8 cellular contexts compared by ENCODE assay signal in the genomic region with DNA sequence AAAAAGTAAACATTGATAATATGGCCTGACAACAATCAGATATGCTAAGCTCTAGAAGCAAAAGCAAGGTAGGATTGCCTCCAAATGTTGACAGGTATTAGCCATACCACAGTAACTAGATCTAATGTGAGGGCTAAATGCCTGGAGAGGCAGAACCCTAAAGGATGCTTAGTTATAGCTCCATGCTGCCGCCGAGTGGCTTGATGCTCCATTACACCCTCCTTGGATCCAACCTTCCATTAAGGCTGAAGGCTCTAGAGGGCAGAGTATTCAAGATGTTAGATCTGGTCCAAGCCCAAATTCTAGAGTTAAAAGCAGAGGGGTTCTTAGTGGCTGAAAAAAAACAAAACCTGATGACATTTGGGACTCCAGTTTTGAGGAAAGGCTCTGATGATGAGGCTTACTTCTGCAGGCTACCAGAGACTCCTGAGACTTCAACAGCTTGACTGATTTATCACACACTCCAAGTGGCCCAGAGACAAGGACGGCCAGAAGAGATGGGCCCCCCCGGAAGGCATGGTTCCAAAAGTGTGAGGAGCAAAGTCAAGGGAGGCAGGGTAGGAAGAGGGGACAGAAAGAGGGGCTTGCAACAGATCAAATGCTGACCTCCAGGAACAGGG. TPM values are rescaled to one million over a fixed set of nuclear protein-coding genes. Genes with fewer than 3 reads are reported as not detected.
A peak's percentile ranks its signal among the peaks of the same experiment; 100 is the strongest.
DNase-seq lines count a peak whose midpoint lies in the region; ATAC-seq and TF ChIP-seq lines count a peak whose summit lies in the region.

No MANE protein-coding gene starts in this region.

- POLR2A ChIA-PET in AG04449 (lab: Yijun Ruan, JAX) = interaction anchor here (1.0 kb wide), 1 partner anchor 167 kb away, joined by 3 read pairs; no protein-coding TSS in a partner anchor
- POLR2A ChIA-PET in activated CD4-positive, alpha-beta memory T cell treated with anti-CD3 and anti-CD28 coated beads, Interleukin-2, amount 10 ng/mL, durations not matched to agents 7 days and 5 days (lab: Charles Lee) = interaction anchor here (0.8 to 2.3 kb wide), 8 partner anchors 8 to 170 kb away, joined by 3 to 12 read pairs (median 4); no protein-coding TSS in a partner anchor

- no peaks in the 10 kb centered on the region for H3K9me3 ChIP-seq in effector memory CD4-positive, alpha-beta T cell (ENCODE audit: control insufficient read depth, low read length)
- H3K9me3 ChIP-seq in mucosa of descending colon = no peaks in the 10 kb centered on the region

- H3K4me3 Mint-ChIP-seq in activated CD4-positive, alpha-beta memory T cell treated with anti-CD3 and anti-CD28 coated beads, Interleukin-2, amount 10 ng/mL, durations not matched to agents 7 days and 5 days = no peak overlapping the region
- H3K4me3 Mint-ChIP-seq in stimulated activated effector memory CD8-positive, alpha-beta T cell treated with anti-CD3 and anti-CD28 coated beads, Interleukin-12 subunit alpha, Interleukin-12 subunit beta, amount 100 ng/mL, for 72 hours = no peak overlapping the region

- H3K4me3 ChIP-seq in AG04449 (ENCODE audit: low read depth, low read length) = no peak overlapping the region
- no peak overlapping the region for H3K4me3 ChIP-seq in effector memory CD4-positive, alpha-beta T cell (ENCODE audit: insufficient read depth, low read depth, low read length, poor library complexity, severe bottlenecking)
- no peak overlapping the region for H3K4me3 ChIP-seq in mucosa of descending colon

- H3K27ac Mint-ChIP-seq in activated CD4-positive, alpha-beta memory T cell treated with anti-CD3 and anti-CD28 coated beads, Interleukin-2, amount 10 ng/mL, durations not matched to agents 7 days and 5 days = peak overlapping the region; percentile 21
- H3K27ac Mint-ChIP-seq in stimulated activated effector memory CD8-positive, alpha-beta T cell treated with anti-CD3 and anti-CD28 coated beads, Interleukin-12 subunit alpha, Interleukin-12 subunit beta, amount 100 ng/mL, for 72 hours = peak overlapping the region; percentile 91

- H3K27ac ChIP-seq in effector memory CD4-positive, alpha-beta T cell (ENCODE audit: insufficient read depth, low read length, poor library complexity, severe bottlenecking) = peak overlapping the region; percentile 51

- H3K36me3 ChIP-seq in effector memory CD4-positive, alpha-beta T cell (ENCODE audit: control insufficient read depth, insufficient read depth, low read length) = peaks cover 55% of the 10 kb centered on the region
- no peaks in the 10 kb centered on the region for H3K36me3 ChIP-seq in mucosa of descending colon (ENCODE audit: low read depth)

- H3K9me3 Mint-ChIP-seq in activated CD4-positive, alpha-beta memory T cell treated with anti-CD3 and anti-CD28 coated beads, Interleukin-2, amount 10 ng/mL, durations not matched to agents 7 days and 5 days = no peaks in the 10 kb centered on the region
- H3K9me3 Mint-ChIP-seq in stimulated activated effector memory CD8-positive, alpha-beta T cell treated with anti-CD3 and anti-CD28 coated beads, Interleukin-12 subunit alpha, Interleukin-12 subunit beta, amount 100 ng/mL, for 72 hours = no peaks in the 10 kb centered on the region

- peaks cover 34% of the 10 kb centered on the region for H3K4me1 Mint-ChIP-seq in activated CD4-positive, alpha-beta memory T cell treated with anti-CD3 and anti-CD28 coated beads, Interleukin-2, amount 10 ng/mL, durations not matched to agents 7 days and 5 days
- H3K4me1 Mint-ChIP-seq in stimulated activated effector memory CD8-positive, alpha-beta T cell treated with anti-CD3 and anti-CD28 coated beads, Interleukin-12 subunit alpha, Interleukin-12 subunit beta, amount 100 ng/mL, for 72 hours = peaks cover 40% of the 10 kb centered on the region

- H3K27me3 ChIP-seq in effector memory CD4-positive, alpha-beta T cell (replicated peaks; ENCODE audit: control insufficient read depth, insufficient read depth, low read length, poor library complexity, severe bottlenecking) = no peaks in the 10 kb centered on the region

- H3K36me3 Mint-ChIP-seq in activated CD4-positive, alpha-beta memory T cell treated with anti-CD3 and anti-CD28 coated beads, Interleukin-2, amount 10 ng/mL, durations not matched to agents 7 days and 5 days (ENCODE audit: low read depth) = peaks cover 62% of the 10 kb centered on the region
- peaks cover 86% of the 10 kb centered on the region for H3K36me3 Mint-ChIP-seq in stimulated activated effector memory CD8-positive, alpha-beta T cell treated with anti-CD3 and anti-CD28 coated beads, Interleukin-12 subunit alpha, Interleukin-12 subunit beta, amount 100 ng/mL, for 72 hours

- peak; percentile 72 for ATAC-seq in GM18502 (IDR thresholded peaks at IDR 0.05; ENCODE audit: poor library complexity, unreplicated experiment)
- ATAC-seq in HG03280 (IDR thresholded peaks at IDR 0.05; ENCODE audit: unreplicated experiment) = peak; percentile 75
- peak; percentile 90 for ATAC-seq in mucosa of descending colon
- peak; percentile 85 for ATAC-seq in stimulated activated effector memory CD8-positive, alpha-beta T cell treated with anti-CD3 and anti-CD28 coated beads, Interleukin-12 subunit alpha, Interleukin-12 subunit beta, amount 100 ng/mL, for 72 hours

- DNase-seq in AG04449 (ENCODE audit: low read depth, low spot score) (peak; percentile 23), NCI-H82 treated with DMSO at 0.1 percent for 48 hours (lab: John Stamatoyannopoulos, UW; ENCODE audit: unreplicated experiment) (peak; percentile 82), mucosa of descending colon (peak; percentile 54 to 68 (median 59))
- peak; percentile 72 for DNase-seq in activated CD4-positive, alpha-beta memory T cell treated with anti-CD3 and anti-CD28 coated beads, Interleukin-2, amount 10 ng/mL, durations not matched to agents 7 days and 5 days
- peak; percentile 11 to 47 (median 40) for DNase-seq in effector memory CD4-positive, alpha-beta T cell
- DNase-seq in stimulated activated effector memory CD8-positive, alpha-beta T cell treated with anti-CD3 and anti-CD28 coated beads, Interleukin-12 subunit alpha, Interleukin-12 subunit beta, amount 100 ng/mL, for 72 hours (ENCODE audit: low spot score in 2 of 2) = peak; percentile 47 to 80

- peaks cover 18% of the 10 kb centered on the region for H3K4me1 ChIP-seq in effector memory CD4-positive, alpha-beta T cell (ENCODE audit: control insufficient read depth, insufficient read depth, low read length, poor library complexity, severe bottlenecking)
- no peaks in the 10 kb centered on the region for H3K4me1 ChIP-seq in mucosa of descending colon (ENCODE audit: low read depth)

- CTCF ChIA-PET in AG04449 (lab: Yijun Ruan, JAX) = interaction anchor here (0.5 to 5.4 kb wide), 60 partner anchors 9 to 762 kb away, joined by 3 to 76 read pairs (median 4); partner anchors contain the start of gene ERICH6B
- CTCF ChIA-PET in activated CD4-positive, alpha-beta memory T cell treated with anti-CD3 and anti-CD28 coated beads, Interleukin-2, amount 10 ng/mL, durations not matched to agents 7 days and 5 days (lab: Charles Lee) = interaction anchor here (0.6 to 2.5 kb wide), 27 partner anchors 8 to 504 kb away, joined by 3 to 23 read pairs (median 4); no protein-coding TSS in a partner anchor

- intact Hi-C loops in mucosa of descending colon (cut with DNase I, micrococcal nuclease) = no loop called here

- TF ChIP-seq CTCF in AG04449 (IDR thresholded peaks at IDR 0.05; ENCODE audit: insufficient read depth, low read length, missing control alignments) (peak; percentile 91), mucosa of descending colon (IDR thresholded peaks at IDR 0.05) (peak; percentile 28)

- H3K27me3 Mint-ChIP-seq in activated CD4-positive, alpha-beta memory T cell treated with anti-CD3 and anti-CD28 coated beads, Interleukin-2, amount 10 ng/mL, durations not matched to agents 7 days and 5 days = no peaks in the 10 kb centered on the region

RNA-seq across cellular contexts. Expression of gene CPB2, which starts 21.8 kb away (rescaled TPM):
- not detected for total RNA-seq in activated CD4-positive, alpha-beta memory T cell treated with anti-CD3 and anti-CD28 coated beads, Interleukin-2, amount 10 ng/mL, durations not matched to agents 7 days and 5 days
- not detected for total RNA-seq in mucosa of descending colon

RNA-seq across cellular contexts. Expression of gene LCP1, which starts 55.3 kb away (rescaled TPM):
- 1,000 to 10,000 TPM; 1,272 to 1,280 TPM for total RNA-seq in activated CD4-positive, alpha-beta memory T cell treated with anti-CD3 and anti-CD28 coated beads, Interleukin-2, amount 10 ng/mL, durations not matched to agents 7 days and 5 days
- 10 to 100 TPM; 15.7 to 53.3 (median 35.1) TPM for total RNA-seq in mucosa of descending colon

Comparison
In these comparisons a context has a peak if more than half of its experiments do, and no peak if none do; other contexts are left out.
1. DNase-seq: peak in every context shown above with its lines; median percentile 82 in NCI-H82 treated with DMSO at 0.1 percent for 48 hours; 72 in activated CD4-positive, alpha-beta memory T cell treated with anti-CD3 and anti-CD28 coated beads, Interleukin-2, amount 10 ng/mL, durations not matched to agents 7 days and 5 days; 64 in stimulated activated effector memory CD8-positive, alpha-beta T cell treated with anti-CD3 and anti-CD28 coated beads, Interleukin-12 subunit alpha, Interleukin-12 subunit beta, amount 100 ng/mL, for 72 hours; 59 in mucosa of descending colon; 40 in effector memory CD4-positive, alpha-beta T cell; 23 in AG04449.
2. RNA of gene LCP1, which starts 55.3 kb away (total RNA-seq): 1,272 to 1,280 TPM in activated CD4-positive, alpha-beta memory T cell treated with anti-CD3 and anti-CD28 coated beads, Interleukin-2, amount 10 ng/mL, durations not matched to agents 7 days and 5 days; 15.7 to 53.3 TPM in mucosa of descending colon; every median in the first group is over 10 times any median in the second.
3. Peak in every context shown above with its lines, with median percentiles within 50 percentile points of each other: ATAC-seq.